In the genomic region with DNA sequence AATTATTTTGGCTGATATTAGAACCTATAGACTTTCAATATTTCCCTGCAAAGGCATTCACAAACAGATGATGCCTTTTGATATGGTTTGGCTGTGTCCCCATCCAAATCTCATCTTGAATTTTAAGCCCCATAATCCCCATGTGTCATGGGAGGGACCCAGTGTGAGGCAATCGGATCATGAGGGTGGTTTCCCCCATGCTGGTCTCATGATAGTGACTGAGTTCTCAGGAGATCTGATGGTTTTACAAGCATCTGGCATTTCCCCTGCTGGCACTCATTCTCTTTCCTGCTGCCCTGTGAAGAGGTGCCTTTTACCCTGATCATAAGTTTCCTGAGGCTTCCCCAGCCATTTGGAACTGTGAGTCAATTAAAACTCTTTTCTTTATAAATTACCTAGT, we compare ENCODE assay signal across 22 cellular contexts. TPM values are rescaled to one million over a fixed set of nuclear protein-coding genes. Genes with fewer than 3 reads are reported as not detected.
"Had no signal": no experiment of that assay in that cellular context is flagged by ENCODE, and none has a peak within 500 bp of the region (broad histone marks: within the 10 kb centered on the region; RNA-seq: fewer than 3 reads in every experiment).

No MANE protein-coding gene starts in this region.

- H3K4me1 ChIP-seq: ascending aorta, esophagus squamous epithelium, heart left ventricle, sigmoid colon, upper lobe of right lung had no signal

- H3K9me3 ChIP-seq: ascending aorta, esophagus squamous epithelium, heart left ventricle, ovary, sigmoid colon, thoracic aorta, upper lobe of right lung had no signal

- H3K27ac Mint-ChIP-seq: activated CD4-positive, alpha-beta T cell treated with anti-CD3 and anti-CD28 coated beads, Interleukin-2, amount 10 ng/mL, durations not matched to agents 7 days and 5 days; activated naive CD4-positive, alpha-beta T cell treated with anti-CD3 and anti-CD28 coated beads for 36 hours; activated naive CD8-positive, alpha-beta T cell treated with anti-CD3 and anti-CD28 coated beads, Interleukin-2, amount 50 U/mL, for 24 hours; dendritic cell treated with granulocyte-macrophage colony-stimulating factor and Interleukin-4, amounts not matched to agents 40 ng/mL and 50 ng/mL, for 4 days; immature natural killer cell; naive thymus-derived CD4-positive, alpha-beta T cell; stimulated activated naive CD8-positive, alpha-beta T cell treated with anti-CD3 and anti-CD28 coated beads, Interleukin-15, amount 100 ng/mL, for 72 hours had no signal

- H3K36me3 Mint-ChIP-seq: immature natural killer cell; naive thymus-derived CD4-positive, alpha-beta T cell had no signal

- ATAC-seq: activated naive CD8-positive, alpha-beta T cell treated with anti-CD3 and anti-CD28 coated beads, Interleukin-2, amount 50 U/mL, for 24 hours; heart left ventricle; left cardiac atrium; naive thymus-derived CD4-positive, alpha-beta T cell; stimulated activated naive CD8-positive, alpha-beta T cell treated with anti-CD3 and anti-CD28 coated beads, Interleukin-15, amount 100 ng/mL, for 72 hours; upper lobe of right lung had no signal

- H3K4me3 Mint-ChIP-seq: activated CD4-positive, alpha-beta T cell treated with anti-CD3 and anti-CD28 coated beads, Interleukin-2, amount 10 ng/mL, durations not matched to agents 7 days and 5 days; activated naive CD4-positive, alpha-beta T cell treated with anti-CD3 and anti-CD28 coated beads for 36 hours; activated naive CD8-positive, alpha-beta T cell treated with anti-CD3 and anti-CD28 coated beads, Interleukin-2, amount 50 U/mL, for 24 hours; dendritic cell treated with granulocyte-macrophage colony-stimulating factor and Interleukin-4, amounts not matched to agents 40 ng/mL and 50 ng/mL, for 4 days; immature natural killer cell; naive thymus-derived CD4-positive, alpha-beta T cell; stimulated activated naive CD8-positive, alpha-beta T cell treated with anti-CD3 and anti-CD28 coated beads, Interleukin-15, amount 100 ng/mL, for 72 hours had no signal

- H3K4me3 ChIP-seq: ascending aorta, esophagus squamous epithelium, heart left ventricle, lung, ovary, sigmoid colon, thoracic aorta, upper lobe of right lung had no signal

- H3K4me1 Mint-ChIP-seq: activated CD4-positive, alpha-beta T cell treated with anti-CD3 and anti-CD28 coated beads, Interleukin-2, amount 10 ng/mL, durations not matched to agents 7 days and 5 days; activated naive CD8-positive, alpha-beta T cell treated with anti-CD3 and anti-CD28 coated beads, Interleukin-2, amount 50 U/mL, for 24 hours; immature natural killer cell; naive thymus-derived CD4-positive, alpha-beta T cell; stimulated activated naive CD8-positive, alpha-beta T cell treated with anti-CD3 and anti-CD28 coated beads, Interleukin-15, amount 100 ng/mL, for 72 hours had no signal

- H3K36me3 ChIP-seq: ascending aorta, esophagus squamous epithelium, heart left ventricle, ovary, sigmoid colon, thoracic aorta, upper lobe of right lung had no signal

- H3K9me3 Mint-ChIP-seq: activated CD4-positive, alpha-beta T cell treated with anti-CD3 and anti-CD28 coated beads, Interleukin-2, amount 10 ng/mL, durations not matched to agents 7 days and 5 days; activated naive CD4-positive, alpha-beta T cell treated with anti-CD3 and anti-CD28 coated beads for 36 hours; activated naive CD8-positive, alpha-beta T cell treated with anti-CD3 and anti-CD28 coated beads, Interleukin-2, amount 50 U/mL, for 24 hours; dendritic cell treated with granulocyte-macrophage colony-stimulating factor and Interleukin-4, amounts not matched to agents 40 ng/mL and 50 ng/mL, for 4 days; stimulated activated naive CD8-positive, alpha-beta T cell treated with anti-CD3 and anti-CD28 coated beads, Interleukin-15, amount 100 ng/mL, for 72 hours had no signal

- H3K27ac ChIP-seq: ascending aorta, esophagus squamous epithelium, heart left ventricle, ovary, sigmoid colon, thoracic aorta, upper lobe of right lung had no signal

- H3K27me3 ChIP-seq: ascending aorta, esophagus squamous epithelium, ovary, sigmoid colon, upper lobe of right lung had no signal

- DNase-seq: activated CD4-positive, alpha-beta T cell treated with anti-CD3 and anti-CD28 coated beads, Interleukin-2, amount 10 ng/mL, durations not matched to agents 7 days and 5 days; activated CD8-positive, alpha-beta memory T cell treated with anti-CD3 and anti-CD28 coated beads for 24 hours; activated naive CD4-positive, alpha-beta T cell treated with anti-CD3 and anti-CD28 coated beads for 36 hours; activated naive CD8-positive, alpha-beta T cell treated with anti-CD3 and anti-CD28 coated beads, Interleukin-2, amount 50 U/mL, for 24 hours; esophagus squamous epithelium; heart left ventricle; immature natural killer cell; left cardiac atrium; naive thymus-derived CD4-positive, alpha-beta T cell; ovary; sigmoid colon; stimulated activated CD4-positive, alpha-beta T cell treated with anti-CD3 and anti-CD28 coated beads, Interleukin-1b, Interleukin-23, amount 100 ng/mL, for 48 hours; stimulated activated naive CD8-positive, alpha-beta T cell treated with anti-CD3 and anti-CD28 coated beads, Interleukin-15, amount 100 ng/mL, for 72 hours; upper lobe of right lung had no signal

RNA-seq across cellular contexts. Expression of gene PNLIPRP3, which starts 9.3 kb away (rescaled TPM):
- total RNA-seq: activated CD4-positive, alpha-beta T cell treated with anti-CD3 and anti-CD28 coated beads, Interleukin-2, amount 10 ng/mL, durations not matched to agents 7 days and 5 days; activated naive CD4-positive, alpha-beta T cell treated with anti-CD3 and anti-CD28 coated beads for 36 hours; ascending aorta; cerebellum; heart left ventricle; left cardiac atrium; lung; mononuclear cell; naive thymus-derived CD4-positive, alpha-beta T cell; ovary; pulmonary artery endothelial cell; T-helper 2 cell treated with Interferon-gamma antibody and Interleukin-4, amounts not matched to agents 100 ng/mL and 5 ng/mL, for 36 hours had no signal
- polyA plus RNA-seq: heart left ventricle; immature natural killer cell; lung; naive thymus-derived CD4-positive, alpha-beta T cell; ovary; sigmoid colon had no signal
